Comparison of ENCODE assay signal across 1 cellular context in genomic region chr14:49622022-49622607, GRCh38.
TF ChIP-seq lines count a peak whose summit lies in the region.

No MANE protein-coding gene starts in this region.

TF ChIP-seq in endothelial cell of umbilical vein, 7 proteins besides CTCF, POLR2A, EP300 and RAD21:
- TF ChIP-seq MYC (IDR thresholded peaks at IDR 0.05; ENCODE audit: low read depth, low read length) = no peak
- no peak for TF ChIP-seq GATA2 (IDR thresholded peaks at IDR 0.05; ENCODE audit: insufficient read depth, insufficient read length, low read depth, low read length)
- TF ChIP-seq JUN (IDR thresholded peaks at IDR 0.05; ENCODE audit: borderline replicate concordance, insufficient read depth, insufficient read length, low read depth) = no peak
- TF ChIP-seq FOS (IDR thresholded peaks at IDR 0.05; ENCODE audit: borderline replicate concordance, insufficient read depth, low read length) = no peak
- no peak for TF ChIP-seq POLR2AphosphoS5 (IDR thresholded peaks at IDR 0.05; ENCODE audit: insufficient read depth, low read depth, low read length)
- no peak for TF ChIP-seq EZH2 (IDR thresholded peaks at IDR 0.05; ENCODE audit: borderline replicate concordance, low read depth, low read length, severe bottlenecking)
- no peak for TF ChIP-seq MAX (IDR thresholded peaks at IDR 0.05; ENCODE audit: insufficient read depth, insufficient read length)
